ENCODE assay signal across 8 cellular contexts in the genomic region with DNA sequence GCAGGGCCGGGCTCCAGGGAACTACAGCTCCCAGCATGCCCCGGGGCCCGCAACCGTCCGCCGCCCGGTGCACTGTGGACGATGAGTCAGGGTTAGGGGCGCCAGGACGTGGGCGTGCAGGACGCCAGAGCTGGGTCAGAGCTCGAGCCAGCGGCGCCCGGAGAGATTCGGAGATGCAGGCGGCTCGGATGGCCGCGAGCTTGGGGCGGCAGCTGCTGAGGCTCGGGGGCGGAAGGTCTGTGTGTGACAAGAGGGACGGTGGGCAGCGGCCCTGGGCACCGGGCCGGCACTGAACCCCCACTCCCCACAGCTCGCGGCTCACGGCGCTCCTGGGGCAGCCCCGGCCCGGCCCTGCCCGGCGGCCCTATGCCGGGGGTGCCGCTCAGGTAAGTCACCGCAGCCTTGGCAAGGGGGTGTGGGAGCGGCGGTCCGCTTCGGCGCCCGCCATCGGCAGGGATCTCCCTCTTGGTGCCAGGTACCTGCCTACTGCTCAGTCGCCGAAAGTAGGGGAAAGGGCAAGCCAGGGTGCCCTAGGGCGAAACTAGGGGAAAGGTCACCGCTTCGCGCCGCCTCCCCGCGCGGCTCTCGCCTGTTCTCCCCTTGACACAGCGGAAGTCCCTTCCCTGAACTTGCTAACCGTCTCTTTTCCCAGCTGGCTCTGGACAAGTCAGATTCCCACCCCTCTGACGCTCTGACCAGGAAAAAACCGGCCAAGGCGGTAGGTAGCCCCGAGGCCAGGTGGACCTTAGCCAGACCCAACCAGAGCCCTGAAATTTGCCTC. TPM values are rescaled to one million over a fixed set of nuclear protein-coding genes. Genes with fewer than 3 reads are reported as not detected.
DNase-seq lines count a peak whose midpoint lies in the region; TF ChIP-seq lines count a peak whose summit lies in the region.

Gene ACADVL (plus strand): TSS at position 127 of the 781 bp plus-strand sequence. CDS start 47 bp downstream, at position 174.
Gene DLG4 (minus strand): TSS at position 25 of the 781 bp plus-strand sequence.

- peak within 1 kb of the TSS; percentile 89 for H3K4me2 ChIP-seq in neural cell (ENCODE audit: low read length)

- H3K4me1 ChIP-seq in stomach smooth muscle (ENCODE audit: control insufficient read depth, insufficient read depth, low read length), result peaks cover 62% of the 10 kb centered on the region

- H3K36me3 ChIP-seq in neural cell (ENCODE audit: insufficient read depth, low read length) (no peaks in the 10 kb centered on the region), stomach smooth muscle (ENCODE audit: control insufficient read depth in 2 of 2, insufficient read depth in 2 of 2, low read length in 2 of 2) (peaks cover 25 to 26% of the 10 kb centered on the region in 2 donors)

- TF ChIP-seq POLR2A in GM19193 (IDR thresholded peaks at IDR 0.05; ENCODE audit: extremely low read depth, insufficient read depth, insufficient read length), result peak; percentile 62

- H3K9ac ChIP-seq in neural cell (ENCODE audit: low read length) (peak within 1 kb of the TSS; percentile 92), stomach smooth muscle (ENCODE audit: low read length in 2 of 2) (peak within 1 kb of the TSS; percentile 92)

- H3F3A ChIP-seq in neural cell (ENCODE audit: insufficient read depth, low read length, poor library complexity, severe bottlenecking), result no peaks in the 10 kb centered on the region

- no peaks in the 10 kb centered on the region for H3K27me3 ChIP-seq in neural cell (ENCODE audit: insufficient read depth, low read depth, low read length)
- H3K27me3 ChIP-seq in stomach smooth muscle (ENCODE audit: control insufficient read depth in 1 of 2, insufficient read depth in 2 of 2, low read length in 2 of 2), result no peaks in the 10 kb centered on the region

- H3K9me3 ChIP-seq in neural cell (ENCODE audit: low read length), result no peaks in the 10 kb centered on the region
- H3K9me3 ChIP-seq in stomach smooth muscle (ENCODE audit: control insufficient read depth in 2 of 2, low read length in 2 of 2), result no peaks in the 10 kb centered on the region

- H4K20me1 ChIP-seq in neural cell (ENCODE audit: insufficient read depth), result no peaks in the 10 kb centered on the region

- H3K27ac ChIP-seq in neural cell (ENCODE audit: low read length), result peak within 1 kb of the TSS; percentile 34
- peak within 1 kb of the TSS; percentile 96 for H3K27ac ChIP-seq in stomach smooth muscle (ENCODE audit: low read length)

- H2AFZ ChIP-seq in neural cell (ENCODE audit: low read depth, low read length), result peak within 1 kb of the TSS; percentile 33

- no peak for TF ChIP-seq RAD21 in neural cell (conservative IDR thresholded peaks at IDR 0.05)

- no peaks in the 10 kb centered on the region for H3K9me2 ChIP-seq in neural cell (ENCODE audit: insufficient read depth, low read length)

- DNase-seq in Ammon's horn (ENCODE audit: low spot score), result peak; percentile 93
- DNase-seq in HT-29 (ENCODE audit: low spot score), result peak; percentile 75
- peak; percentile 62 for DNase-seq in SHP77 treated with DMSO at 0.1 percent for 48 hours (lab: John Stamatoyannopoulos, UW)
- peak; percentile 69 for DNase-seq in activated gamma-delta T cell treated with anti-CD3 and anti-CD28 coated beads, Interleukin-2, amount 50 U/mL, for 16 hours (ENCODE audit: low read depth)
- DNase-seq in fibroblast of villous mesenchyme (ENCODE audit: low read depth), result peak; percentile 85

- H3K4me3 ChIP-seq in fibroblast of villous mesenchyme (ENCODE audit: low read depth, low read length) (peak within 1 kb of the TSS; percentile 83), neural cell (ENCODE audit: low read length) (peak within 1 kb of the TSS; percentile 99), stomach smooth muscle (ENCODE audit: low read length in 2 of 2) (peak within 1 kb of the TSS; percentile 87 to 93)

- TF ChIP-seq EP300 in neural cell (conservative IDR thresholded peaks at IDR 0.05; ENCODE audit: poor library complexity, severe bottlenecking), result no peak

- TF ChIP-seq CTCF in fibroblast of villous mesenchyme (IDR thresholded peaks at IDR 0.05; ENCODE audit: insufficient read depth, low read depth, low read length) (no peak), neural cell (IDR thresholded peaks at IDR 0.05; ENCODE audit: poor library complexity, severe bottlenecking) (no peak)

- H3K79me2 ChIP-seq in neural cell (replicated peaks; ENCODE audit: insufficient read depth, low read length), result peaks cover 38% of the 10 kb centered on the region

TF ChIP-seq in neural cell, 6 proteins besides CTCF, POLR2A, EP300 and RAD21:
- TF ChIP-seq SMC3 (conservative IDR thresholded peaks at IDR 0.05; ENCODE audit: poor library complexity) (no peak), MXI1 (conservative IDR thresholded peaks at IDR 0.05; ENCODE audit: poor library complexity, severe bottlenecking) (peak; percentile 65), POLR2AphosphoS5 (IDR thresholded peaks at IDR 0.05) (peak; percentile 67)

RNA-seq across cellular contexts. Expression of gene ACADVL, which starts in this region (rescaled TPM):
- total RNA-seq in HT-29 (2014; rRNA removed; shearing (Covaris generic)), result 469 and 546 TPM in 2 replicates
- total RNA-seq in fibroblast of villous mesenchyme, result 171 and 255 TPM in 2 replicates
- 397 and 483 TPM in 2 replicates for polyA plus RNA-seq in neural cell
- polyA minus RNA-seq in neural cell, result 81.0 and 90.6 TPM in 2 replicates

RNA-seq across cellular contexts. Expression of gene DLG4, which starts in this region (rescaled TPM):
- 0.26 and 1.6 TPM in 2 replicates for total RNA-seq in HT-29 (2014; rRNA removed; shearing (Covaris generic))
- 10.6 and 14.2 TPM in 2 replicates for total RNA-seq in fibroblast of villous mesenchyme
- 126 and 145 TPM in 2 replicates for polyA plus RNA-seq in neural cell
- 124 and 136 TPM in 2 replicates for polyA minus RNA-seq in neural cell

Comparison
In these comparisons a context has a peak if more than half of its experiments do, and no peak if none do; other contexts are left out.
1. Peak in every context shown above with its lines: DNase-seq, H3K4me3 ChIP-seq and H3K27ac ChIP-seq.